8 cellular contexts compared by ENCODE assay signal in the genomic region with DNA sequence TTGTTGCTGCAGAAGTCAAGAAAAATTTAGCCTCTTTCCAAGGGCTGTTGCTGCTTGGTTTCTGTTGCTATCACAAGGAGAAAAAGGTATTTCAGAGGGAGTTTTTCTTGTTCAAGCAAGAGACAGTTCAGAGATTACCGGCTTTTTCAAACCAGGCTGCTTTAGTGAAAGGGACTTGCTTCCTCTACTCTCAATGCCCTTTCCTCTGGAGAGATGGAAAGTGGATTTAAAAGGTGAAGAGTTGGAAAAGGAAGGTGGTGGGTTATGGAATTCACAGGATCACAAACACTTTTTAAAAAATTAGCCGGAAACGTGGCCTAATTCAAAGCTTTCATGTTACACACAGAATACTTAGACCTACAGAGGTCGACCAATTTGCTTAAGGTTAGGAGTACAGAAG. TPM values are rescaled to one million over a fixed set of nuclear protein-coding genes. Genes with fewer than 3 reads are reported as not detected.
DNase-seq lines count a peak whose midpoint lies in the region; ATAC-seq and TF ChIP-seq lines count a peak whose summit lies in the region.

No MANE protein-coding gene starts in this region.

- intact Hi-C loops in mucosa of descending colon (cut with DNase I, micrococcal nuclease), result no loop called here

- H3K36me3 Mint-ChIP-seq in CD8-positive, alpha-beta memory T cell, result peaks cover 0 to 38% (median 2%) of the 10 kb centered on the region in 3 donors
- H3K36me3 Mint-ChIP-seq in neural progenitor cell, result peaks cover 11% of the 10 kb centered on the region

- peaks cover 38 to 50% (median 48%) of the 10 kb centered on the region in 3 donors for H3K4me1 Mint-ChIP-seq in CD8-positive, alpha-beta memory T cell
- H3K4me1 Mint-ChIP-seq in neural progenitor cell, result peaks cover 26% of the 10 kb centered on the region

- WGBS in ectodermal cell, 2 experiments, result 85 to 86% methylated on average over 2 to 4 of the region's 4 CpGs

- H3K79me2 ChIP-seq in MM.1S (ENCODE audit: low read length), result peaks cover 24% of the 10 kb centered on the region
- peaks cover 21% of the 10 kb centered on the region for H3K79me2 ChIP-seq in neural progenitor cell (ENCODE audit: low read depth)

- TF ChIP-seq POLR2A in GM18505 (IDR thresholded peaks at IDR 0.05; ENCODE audit: borderline replicate concordance, extremely low read depth, insufficient read depth, insufficient read length), result no peak

- peaks cover 16% of the 10 kb centered on the region for H3K36me3 ChIP-seq in CD8-positive, alpha-beta memory T cell (ENCODE audit: insufficient read depth, low read length)
- H3K36me3 ChIP-seq in MM.1S (replicated peaks; ENCODE audit: insufficient read depth, low read length) (peaks cover 12% of the 10 kb centered on the region; the same call in 1 of the 2 replicates), ectodermal cell (ENCODE audit: control insufficient read depth, insufficient read depth, low read length) (peaks cover 13% of the 10 kb centered on the region), neural progenitor cell (no peaks in the 10 kb centered on the region), mucosa of descending colon (ENCODE audit: low read depth) (no peaks in the 10 kb centered on the region)

- TF ChIP-seq CTCF in MM.1S (IDR thresholded peaks at IDR 0.05; ENCODE audit: low read length), result no peak
- TF ChIP-seq CTCF in neural progenitor cell (IDR thresholded peaks at IDR 0.05), result no peak
- TF ChIP-seq CTCF in mucosa of descending colon (IDR thresholded peaks at IDR 0.05), result no peak

- H3K9ac ChIP-seq in MM.1S (ENCODE audit: low read length) (peak overlapping the region; percentile 78; the same call in 1 of the 2 replicates), neural progenitor cell (peak overlapping the region; percentile 25)

- peak overlapping the region; percentile 69 for H3K4me3 ChIP-seq in CD8-positive, alpha-beta memory T cell (ENCODE audit: low read length)
- peak overlapping the region; percentile 85 for H3K4me3 ChIP-seq in MM.1S (ENCODE audit: low read length)
- H3K4me3 ChIP-seq in ectodermal cell (ENCODE audit: insufficient read depth, low read depth, low read length), result peak overlapping the region; percentile 83
- peak overlapping the region; percentile 97 for H3K4me3 ChIP-seq in neural progenitor cell
- H3K4me3 ChIP-seq in mucosa of descending colon, result no peak overlapping the region

- H4K20me1 ChIP-seq in MM.1S (ENCODE audit: insufficient read depth, low read length) (no peaks in the 10 kb centered on the region), neural progenitor cell (ENCODE audit: low read depth) (peaks cover 8% of the 10 kb centered on the region)

- ATAC-seq in GM18505 (IDR thresholded peaks at IDR 0.05; ENCODE audit: unreplicated experiment), result no peak
- no peak for ATAC-seq in mucosa of descending colon

- H3K9me3 ChIP-seq in CD8-positive, alpha-beta memory T cell (ENCODE audit: low read length), result no peaks in the 10 kb centered on the region
- no peaks in the 10 kb centered on the region for H3K9me3 ChIP-seq in MM.1S (replicated peaks; ENCODE audit: insufficient read depth, low read length)
- no peaks in the 10 kb centered on the region for H3K9me3 ChIP-seq in ectodermal cell (ENCODE audit: control insufficient read depth, low read length)
- no peaks in the 10 kb centered on the region for H3K9me3 ChIP-seq in neural progenitor cell (ENCODE audit: low read depth)
- no peaks in the 10 kb centered on the region for H3K9me3 ChIP-seq in mucosa of descending colon

- H3K9me2 ChIP-seq in MM.1S (replicated peaks; ENCODE audit: insufficient read depth, low read length), result no peaks in the 10 kb centered on the region

- peak overlapping the region; percentile 29 to 96 (median 91) for H3K27ac Mint-ChIP-seq in CD8-positive, alpha-beta memory T cell
- no peak overlapping the region for H3K27ac Mint-ChIP-seq in neural progenitor cell

- H3K4me3 Mint-ChIP-seq in CD8-positive, alpha-beta memory T cell, result peak overlapping the region; percentile 86 to 91 (median 90)
- peak overlapping the region; percentile 94 for H3K4me3 Mint-ChIP-seq in neural progenitor cell

- POLR2A ChIA-PET in CD8-positive, alpha-beta memory T cell (lab: Charles Lee), result no interaction called here

- no peak overlapping the region for H2AFZ ChIP-seq in MM.1S (ENCODE audit: low read length)
- no peak overlapping the region for H2AFZ ChIP-seq in neural progenitor cell (replicated peaks)

- H3K27me3 ChIP-seq in CD8-positive, alpha-beta memory T cell (ENCODE audit: insufficient read depth, low read length, poor library complexity, severe bottlenecking), result no peaks in the 10 kb centered on the region
- no peaks in the 10 kb centered on the region for H3K27me3 ChIP-seq in MM.1S (replicated peaks; ENCODE audit: insufficient read depth, low read length)
- peaks cover 13% of the 10 kb centered on the region for H3K27me3 ChIP-seq in ectodermal cell (ENCODE audit: control insufficient read depth, insufficient read depth, low read length, poor library complexity, severe bottlenecking)
- peaks cover 13% of the 10 kb centered on the region for H3K27me3 ChIP-seq in neural progenitor cell

- no peaks in the 10 kb centered on the region for H3K9me3 Mint-ChIP-seq in CD8-positive, alpha-beta memory T cell
- H3K9me3 Mint-ChIP-seq in neural progenitor cell, result no peaks in the 10 kb centered on the region

- H3F3A ChIP-seq in MM.1S (ENCODE audit: insufficient read depth, low read length), result peaks cover 4% of the 10 kb centered on the region; the same call in 1 of the 2 replicates
- H3F3A ChIP-seq in neural progenitor cell (ENCODE audit: low read depth), result peaks cover 14% of the 10 kb centered on the region

- peaks cover 33% of the 10 kb centered on the region for H3K4me1 ChIP-seq in CD8-positive, alpha-beta memory T cell (ENCODE audit: insufficient read depth, low read length)
- H3K4me1 ChIP-seq in MM.1S (ENCODE audit: low read length) (peaks cover 15% of the 10 kb centered on the region; the same call in 1 of the 2 replicates), ectodermal cell (ENCODE audit: control insufficient read depth, insufficient read depth, low read length) (peaks cover 4% of the 10 kb centered on the region), neural progenitor cell (peaks cover 9% of the 10 kb centered on the region), mucosa of descending colon (ENCODE audit: low read depth) (peaks cover 9% of the 10 kb centered on the region)

- H3K27me3 Mint-ChIP-seq in CD8-positive, alpha-beta memory T cell, result no peaks in the 10 kb centered on the region
- peaks cover 5% of the 10 kb centered on the region for H3K27me3 Mint-ChIP-seq in neural progenitor cell (ENCODE audit: insufficient read depth, low read depth)

- no peak for DNase-seq in CD8-positive, alpha-beta memory T cell
- DNase-seq in MM.1S (no peak), neural progenitor cell (ENCODE audit: low spot score) (no peak), mucosa of descending colon (no peak), DMS79 (lab: John Stamatoyannopoulos, UW) (no peak)
- no peak for DNase-seq in stimulated activated CD4-positive, alpha-beta T cell treated with anti-CD3 and anti-CD28 coated beads, Interleukin-4, amount 100 ng/mL, for 1 hour

- H3K27ac ChIP-seq in CD8-positive, alpha-beta memory T cell (ENCODE audit: low read depth, low read length), result no peak overlapping the region
- H3K27ac ChIP-seq in MM.1S (ENCODE audit: low read length) (no peak overlapping the region), ectodermal cell (ENCODE audit: insufficient read depth, low read depth, low read length, poor library complexity, severe bottlenecking) (no peak overlapping the region), neural progenitor cell (no peak overlapping the region)

- H3K4me2 ChIP-seq in MM.1S (ENCODE audit: low read depth, low read length) (peak overlapping the region; percentile 38), neural progenitor cell (peak overlapping the region; percentile 96)

- CTCF ChIA-PET in CD8-positive, alpha-beta memory T cell (lab: Charles Lee), result interaction anchor here (0.9 to 1.1 kb wide), 3 partner anchors 41 to 49 kb away, joined by 3 read pairs; a partner anchor contains a TSS

RNA-seq across cellular contexts. Expression of a gene that starts 1.1 kb away (rescaled TPM):
- total RNA-seq in CD8-positive, alpha-beta memory T cell, result 10 to 100 TPM; 59.4 to 63.9 TPM
- polyA plus RNA-seq in CD8-positive, alpha-beta memory T cell, result 30.0 TPM
- 82.7 TPM for polyA plus RNA-seq in ectodermal cell (2013, experiment 1 of 4)
- 87.6 TPM for polyA plus RNA-seq in ectodermal cell (2013, experiment 2 of 4)
- polyA plus RNA-seq in ectodermal cell (2013, experiment 3 of 4), result 52.9 TPM
- 63.8 TPM for polyA plus RNA-seq in ectodermal cell (2013, experiment 4 of 4)
- total RNA-seq in neural progenitor cell (ENCODE audit: low replicate concordance) (34.3 and 38.6 TPM in 2 replicates), mucosa of descending colon (10 to 100 TPM; 32.9 to 89.3 (median 61.4) TPM)

RNA-seq across cellular contexts. Expression of a gene that starts 40.2 kb away (rescaled TPM):
- 1,000 to 10,000 TPM; 2,146 to 2,187 TPM for total RNA-seq in CD8-positive, alpha-beta memory T cell
- 337 TPM for polyA plus RNA-seq in CD8-positive, alpha-beta memory T cell
- 1,130 TPM for polyA plus RNA-seq in ectodermal cell (2013, experiment 1 of 4)
- polyA plus RNA-seq in ectodermal cell (2013, experiment 2 of 4), result 990 TPM
- polyA plus RNA-seq in ectodermal cell (2013, experiment 3 of 4), result 627 TPM
- 694 TPM for polyA plus RNA-seq in ectodermal cell (2013, experiment 4 of 4)
- total RNA-seq in neural progenitor cell (ENCODE audit: low replicate concordance) (1,033 and 1,163 TPM in 2 replicates), mucosa of descending colon (100 to 1,000 TPM; 328 to 450 (median 372) TPM)

RNA-seq across cellular contexts. Expression of a gene that starts 48.7 kb away (rescaled TPM):
- under 1 TPM; 0.53 to 0.68 TPM for total RNA-seq in CD8-positive, alpha-beta memory T cell
- polyA plus RNA-seq in CD8-positive, alpha-beta memory T cell, result not detected
- polyA plus RNA-seq in ectodermal cell (2013, experiment 1 of 4), result 0.33 TPM
- 0.32 TPM for polyA plus RNA-seq in ectodermal cell (2013, experiment 2 of 4)
- polyA plus RNA-seq in ectodermal cell (2013, experiment 3 of 4), result 0.32 TPM
- 0.32 TPM for polyA plus RNA-seq in ectodermal cell (2013, experiment 4 of 4)
- 0.19 and 0.95 TPM in 2 replicates for total RNA-seq in neural progenitor cell (ENCODE audit: low replicate concordance)
- 1 to 10 TPM in 2 of 3 donors, under 1 TPM in 1; 0.67 to 3.8 (median 3.0) TPM for total RNA-seq in mucosa of descending colon
